ENCODE assay signal across 21 cellular contexts in genomic region chr3:197329382-197329781, GRCh38. TPM values are rescaled to one million over a fixed set of nuclear protein-coding genes. Genes with fewer than 3 reads are reported as not detected.
DNase-seq lines count a peak whose midpoint lies in the region; ATAC-seq and TF ChIP-seq lines count a peak whose summit lies in the region.
"Had no signal": no experiment of that assay in that cellular context is flagged by ENCODE, and none has a peak within 500 bp of the region (broad histone marks: within the 10 kb centered on the region; RNA-seq: fewer than 3 reads in every experiment).

No MANE protein-coding gene starts in this region.

- no peaks in the 10 kb centered on the region for H3K9me3 Mint-ChIP-seq in activated T-helper 1 cell treated with anti-CD3 and anti-CD28 coated beads, Interleukin-12 subunit alpha, Interleukin-12 subunit beta, Interleukin-2, Interleukin-4 antibody, amounts not matched to agents 30 ng/mL and 10 ng/mL and 1 ng/mL, durations not matched to agents 14 hours and 24 hours and 36 hours

- no peak for TF ChIP-seq CTCF in esophagus muscularis mucosa (IDR thresholded peaks at IDR 0.05)

- H3K36me3 ChIP-seq in SK-N-MC (ENCODE audit: insufficient read depth, low read length): no peaks in the 10 kb centered on the region
- no peaks in the 10 kb centered on the region for H3K36me3 ChIP-seq in esophagus muscularis mucosa
- H3K36me3 ChIP-seq: MG63, Peyer's patch had no signal

- WGBS in esophagus muscularis mucosa: 81% methylated on average over 3 of the region's 3 CpGs

- TF ChIP-seq EP300 in esophagus muscularis mucosa (IDR thresholded peaks at IDR 0.05): no peak

- H3K27ac ChIP-seq in SK-N-MC: no peak overlapping the region
- H3K27ac ChIP-seq in esophagus muscularis mucosa (replicated peaks in 1 of 4): no peak overlapping the region
- H3K27ac ChIP-seq: C4-2B, GM23248, Peyer's patch had no signal

- H3K4me3 ChIP-seq in SK-N-MC (no peak overlapping the region), esophagus muscularis mucosa (no peak overlapping the region)
- H3K4me3 ChIP-seq: GM23248, MG63, Peyer's patch had no signal

- no peaks in the 10 kb centered on the region for H3K27me3 ChIP-seq in esophagus muscularis mucosa
- H3K27me3 ChIP-seq: MG63, Peyer's patch had no signal

- H3K4me3 Mint-ChIP-seq in activated T-helper 1 cell treated with anti-CD3 and anti-CD28 coated beads, Interleukin-12 subunit alpha, Interleukin-12 subunit beta, Interleukin-2, Interleukin-4 antibody, amounts not matched to agents 30 ng/mL and 10 ng/mL and 1 ng/mL, durations not matched to agents 14 hours and 24 hours and 36 hours: no peak overlapping the region

- intact Hi-C loops in esophagus muscularis mucosa (cut with DNase I): no loop called here
- intact Hi-C loops in activated T-helper 1 cell treated with anti-CD3 and anti-CD28 coated beads, Interleukin-12 subunit alpha, Interleukin-12 subunit beta, Interleukin-2, Interleukin-4 antibody, amounts not matched to agents 30 ng/mL and 10 ng/mL and 1 ng/mL, durations not matched to agents 14 hours and 24 hours and 36 hours (cut with micrococcal nuclease): no loop called here

- ATAC-seq in HG02798 (IDR thresholded peaks at IDR 0.05; ENCODE audit: poor library complexity, unreplicated experiment) (no peak), GM19463 (IDR thresholded peaks at IDR 0.05; ENCODE audit: unreplicated experiment) (no peak), HG03280 (IDR thresholded peaks at IDR 0.05; ENCODE audit: unreplicated experiment) (no peak)
- ATAC-seq: Right ventricle myocardium inferior had no signal

- no peak overlapping the region for H3K27ac Mint-ChIP-seq in activated T-helper 1 cell treated with anti-CD3 and anti-CD28 coated beads, Interleukin-12 subunit alpha, Interleukin-12 subunit beta, Interleukin-2, Interleukin-4 antibody, amounts not matched to agents 30 ng/mL and 10 ng/mL and 1 ng/mL, durations not matched to agents 14 hours and 24 hours and 36 hours

- DNase-seq in SK-N-MC (ENCODE audit: low read depth, low spot score) (no peak), esophagus muscularis mucosa (ENCODE audit: extremely low spot score) (peak; percentile 12), midbrain (lab: John Stamatoyannopoulos, UW) (peak; percentile 74)
- DNase-seq in activated T-helper 1 cell treated with anti-CD3 and anti-CD28 coated beads, Interleukin-12 subunit alpha, Interleukin-12 subunit beta, Interleukin-2, Interleukin-4 antibody, amounts not matched to agents 30 ng/mL and 10 ng/mL and 1 ng/mL, durations not matched to agents 14 hours and 24 hours and 36 hours (ENCODE audit: low spot score): no peak
- DNase-seq: ACHN, GDM1, GM23248, HCEC 1CT, Kasumi-1, MG63, NCI-H1092, NCI-H146, NCI-H2029 treated with DMSO at 0.1 percent for 48 hours, NCI-H2171 treated with DMSO at 0.1 percent for 48 hours, NCI-H446 treated with DMSO at 0.1 percent for 48 hours, Peyer's patch had no signal

- peak overlapping the region; percentile 24 for H3K9ac ChIP-seq in SK-N-MC (ENCODE audit: insufficient read length)
- H3K9ac ChIP-seq: GM23248 had no signal

- peaks cover 8% of the 10 kb centered on the region for H3K4me1 Mint-ChIP-seq in activated T-helper 1 cell treated with anti-CD3 and anti-CD28 coated beads, Interleukin-12 subunit alpha, Interleukin-12 subunit beta, Interleukin-2, Interleukin-4 antibody, amounts not matched to agents 30 ng/mL and 10 ng/mL and 1 ng/mL, durations not matched to agents 14 hours and 24 hours and 36 hours (ENCODE audit: low read depth)

- no peaks in the 10 kb centered on the region for H3K36me3 Mint-ChIP-seq in activated T-helper 1 cell treated with anti-CD3 and anti-CD28 coated beads, Interleukin-12 subunit alpha, Interleukin-12 subunit beta, Interleukin-2, Interleukin-4 antibody, amounts not matched to agents 30 ng/mL and 10 ng/mL and 1 ng/mL, durations not matched to agents 14 hours and 24 hours and 36 hours (ENCODE audit: low read depth)

- H3K9me3 ChIP-seq in SK-N-MC (ENCODE audit: low read depth, low read length) (no peaks in the 10 kb centered on the region), esophagus muscularis mucosa (no peaks in the 10 kb centered on the region)
- H3K9me3 ChIP-seq: MG63, Peyer's patch had no signal

- no peak for TF ChIP-seq POLR2A in esophagus muscularis mucosa (IDR thresholded peaks at IDR 0.05; ENCODE audit: low read depth)

- peaks cover 12% of the 10 kb centered on the region for H3K27me3 Mint-ChIP-seq in activated T-helper 1 cell treated with anti-CD3 and anti-CD28 coated beads, Interleukin-12 subunit alpha, Interleukin-12 subunit beta, Interleukin-2, Interleukin-4 antibody, amounts not matched to agents 30 ng/mL and 10 ng/mL and 1 ng/mL, durations not matched to agents 14 hours and 24 hours and 36 hours (ENCODE audit: insufficient read depth)

- H3K4me1 ChIP-seq in esophagus muscularis mucosa: no peaks in the 10 kb centered on the region
- H3K4me1 ChIP-seq: Peyer's patch had no signal

RNA-seq across cellular contexts. Expression of gene DLG1, which starts 31.0 kb away (rescaled TPM):
- total RNA-seq in esophagus muscularis mucosa: 10 to 100 TPM; 56.8 to 73.1 (median 69.1) TPM
- 85.0 and 87.1 TPM in 2 replicates for total RNA-seq in activated T-helper 1 cell treated with anti-CD3 and anti-CD28 coated beads, Interleukin-12 subunit alpha, Interleukin-12 subunit beta, Interleukin-2, Interleukin-4 antibody, amounts not matched to agents 30 ng/mL and 10 ng/mL and 1 ng/mL, durations not matched to agents 14 hours and 24 hours and 36 hours

Comparison
In these comparisons a context has a peak if more than half of its experiments do, and no peak if none do; other contexts are left out.
1. DNase-seq: peak in esophagus muscularis mucosa (single experiment) and midbrain (single experiment); none in SK-N-MC (single experiment) and activated T-helper 1 cell treated with anti-CD3 and anti-CD28 coated beads, Interleukin-12 subunit alpha, Interleukin-12 subunit beta, Interleukin-2, Interleukin-4 antibody, amounts not matched to agents 30 ng/mL and 10 ng/mL and 1 ng/mL, durations not matched to agents 14 hours and 24 hours and 36 hours (single experiment).